1 cellular context compared by ENCODE assay signal in genomic region chr1:2270260-2271100, GRCh38.
TF ChIP-seq lines count a peak whose summit lies in the region.

No MANE protein-coding gene starts in this region.

TF ChIP-seq in HepG2, 621 proteins besides CTCF, POLR2A, EP300 and RAD21 (continued from another document and continues in another):
- TF ChIP-seq ZFP91 (CRISPR knock-in tag; IDR thresholded peaks at IDR 0.05; ENCODE audit: borderline replicate concordance), result no peak
- TF ChIP-seq POLR2AphosphoS2 (IDR thresholded peaks at IDR 0.05; ENCODE audit: low read depth, low read length), result no peak
- no peak for TF ChIP-seq ZNF557 (CRISPR knock-in tag; IDR thresholded peaks at IDR 0.05)
- no peak for TF ChIP-seq SAFB2 (CRISPR knock-in tag; IDR thresholded peaks at IDR 0.05; ENCODE audit: borderline replicate concordance, low read depth)
- TF ChIP-seq ZNF740 (CRISPR knock-in tag; IDR thresholded peaks at IDR 0.05), result no peak
- TF ChIP-seq HOXA3 (CRISPR knock-in tag; IDR thresholded peaks at IDR 0.05), result peak; percentile 57
- TF ChIP-seq NCOR1 (IDR thresholded peaks at IDR 0.05; ENCODE audit: borderline replicate concordance, low read length), result peak; percentile 42; the same call in 1 of the 2 replicates
- TF ChIP-seq ZNF329 (CRISPR knock-in tag; IDR thresholded peaks at IDR 0.05; ENCODE audit: low read depth), result no peak
- peak; percentile 58; the same call in 1 of the 2 replicates for TF ChIP-seq ZMYM2 (CRISPR knock-in tag; IDR thresholded peaks at IDR 0.05)
- no peak for TF ChIP-seq ZIK1 (CRISPR knock-in tag; IDR thresholded peaks at IDR 0.05; ENCODE audit: borderline replicate concordance, low read depth)
- TF ChIP-seq ATF7-NPFF (CRISPR knock-in tag; IDR thresholded peaks at IDR 0.05; ENCODE audit: low read depth), result no peak
- TF ChIP-seq ZFP90 (CRISPR knock-in tag; IDR thresholded peaks at IDR 0.05; ENCODE audit: borderline replicate concordance), result no peak; the same call in 1 of the 2 replicates
- no peak for TF ChIP-seq ZNF879 (CRISPR knock-in tag; IDR thresholded peaks at IDR 0.05)
- TF ChIP-seq FOXK2 (IDR thresholded peaks at IDR 0.05), result no peak
- TF ChIP-seq ZNF317 (CRISPR knock-in tag; IDR thresholded peaks at IDR 0.05), result peak; percentile 51; the same call in 1 of the 2 replicates
- no peak; a peak in 1 of 4 replicates for TF ChIP-seq NR2F1 (CRISPR knock-in tag; IDR thresholded peaks at IDR 0.05)
- no peak for TF ChIP-seq PLRG1 (conservative IDR thresholded peaks at IDR 0.05)
- TF ChIP-seq EEA1 (CRISPR knock-in tag; IDR thresholded peaks at IDR 0.05; ENCODE audit: borderline replicate concordance), result no peak
- TF ChIP-seq ZNF800 (CRISPR knock-in tag; IDR thresholded peaks at IDR 0.05), result 0 out of 2 replicates have a peak, but pooled peaks have one; percentile 18
- peak; percentile 29 for TF ChIP-seq YY1 (IDR thresholded peaks at IDR 0.05; ENCODE audit: insufficient read depth, insufficient replicate concordance, low read depth, low read length)
- TF ChIP-seq MLLT10 (CRISPR knock-in tag; IDR thresholded peaks at IDR 0.05), result no peak
- no peak for TF ChIP-seq HDAC6 (IDR thresholded peaks at IDR 0.05; ENCODE audit: low read depth, low read length)
- no peak for TF ChIP-seq LCORL (IDR thresholded peaks at IDR 0.05)
- TF ChIP-seq LCORL (CRISPR knock-in tag; IDR thresholded peaks at IDR 0.05), result peak; percentile 91
- TF ChIP-seq ZNF710 (CRISPR knock-in tag; IDR thresholded peaks at IDR 0.05; ENCODE audit: borderline replicate concordance), result no peak
- TF ChIP-seq RORA (CRISPR knock-in tag; IDR thresholded peaks at IDR 0.05), result no peak
- TF ChIP-seq ZBTB43 (CRISPR knock-in tag; conservative IDR thresholded peaks at IDR 0.05), result no peak
- no peak for TF ChIP-seq NCOA5 (CRISPR knock-in tag; IDR thresholded peaks at IDR 0.05)
- TF ChIP-seq HMGXB3 (CRISPR knock-in tag; IDR thresholded peaks at IDR 0.05; ENCODE audit: borderline replicate concordance), result no peak
- no peak for TF ChIP-seq ZNF34 (CRISPR knock-in tag; IDR thresholded peaks at IDR 0.05; ENCODE audit: borderline replicate concordance)
- peak; percentile 35; the same call in 1 of the 2 replicates for TF ChIP-seq KDM2A (CRISPR knock-in tag; IDR thresholded peaks at IDR 0.05; ENCODE audit: borderline replicate concordance, low read depth)
- peak; percentile 87 for TF ChIP-seq RXRB (CRISPR knock-in tag; IDR thresholded peaks at IDR 0.05; ENCODE audit: borderline replicate concordance)
- no peak for TF ChIP-seq HOXA5 (CRISPR knock-in tag; IDR thresholded peaks at IDR 0.05)
- no peak for TF ChIP-seq BHLHE40 (IDR thresholded peaks at IDR 0.05; ENCODE audit: low read length)
- TF ChIP-seq CHCHD3 (CRISPR knock-in tag; IDR thresholded peaks at IDR 0.05), result no peak
- TF ChIP-seq SOX6 (IDR thresholded peaks at IDR 0.05), result no peak
- TF ChIP-seq SOX6 (CRISPR knock-in tag; IDR thresholded peaks at IDR 0.05), result peak; percentile 73
- TF ChIP-seq ZNF484 (CRISPR knock-in tag; IDR thresholded peaks at IDR 0.05; ENCODE audit: borderline replicate concordance, low read depth), result no peak
- TF ChIP-seq ZNF563 (CRISPR knock-in tag; IDR thresholded peaks at IDR 0.05), result no peak
- TF ChIP-seq ARID2 (CRISPR knock-in tag; IDR thresholded peaks at IDR 0.05; ENCODE audit: borderline replicate concordance), result no peak
- TF ChIP-seq ZBTB33 (CRISPR knock-in tag; IDR thresholded peaks at IDR 0.05), result no peak
- peak; percentile 23; the same call in 1 of the 2 replicates for TF ChIP-seq TFDP2 (CRISPR knock-in tag; IDR thresholded peaks at IDR 0.05)
- TF ChIP-seq ZNF335 (CRISPR knock-in tag; IDR thresholded peaks at IDR 0.05), result no peak
- TF ChIP-seq KAT2B (IDR thresholded peaks at IDR 0.05; ENCODE audit: borderline replicate concordance, low read depth, low read length), result no peak
- no peak for TF ChIP-seq SP2 (CRISPR knock-in tag; IDR thresholded peaks at IDR 0.05)
- 0 out of 2 replicates have a peak, but pooled peaks have one; percentile 12 for TF ChIP-seq POGZ (CRISPR knock-in tag; IDR thresholded peaks at IDR 0.05)
- no peak for TF ChIP-seq ZNF784 (CRISPR knock-in tag; IDR thresholded peaks at IDR 0.05; ENCODE audit: borderline replicate concordance)
- 0 out of 2 replicates have a peak, but pooled peaks have one; percentile 68 for TF ChIP-seq ZBTB10 (CRISPR knock-in tag; IDR thresholded peaks at IDR 0.05; ENCODE audit: borderline replicate concordance)
